In genomic region chr17:78143214-78144145, GRCh38 we compare ENCODE assay signal across 13 cellular contexts. TPM values are rescaled to one million over a fixed set of nuclear protein-coding genes. Genes with fewer than 3 reads are reported as not detected.
DNase-seq lines count a peak whose midpoint lies in the region; ATAC-seq and TF ChIP-seq lines count a peak whose summit lies in the region.
"Had no signal": no experiment of that assay in that cellular context is flagged by ENCODE, and none has a peak within 500 bp of the region (broad histone marks: within the 10 kb centered on the region; RNA-seq: fewer than 3 reads in every experiment).

No MANE protein-coding gene starts in this region.

- H4K20me1 ChIP-seq in neural progenitor cell (ENCODE audit: low read depth), result no peaks in the 10 kb centered on the region

- intact Hi-C loops in CD4-positive, alpha-beta T cell (cut with DNase I, micrococcal nuclease), result loop anchor here in 1 of 2 experiments (5.0 kb wide), 1 partner anchor 44 kb away; the partner anchor contains the start of genes AFMID and TK1
- intact Hi-C loops in dorsolateral prefrontal cortex (cut with DNase I), result no loop called here

- H3K4me1 Mint-ChIP-seq in CD4-positive, alpha-beta T cell (ENCODE audit: low read depth), result peaks cover 52% of the 10 kb centered on the region
- H3K4me1 Mint-ChIP-seq in IgD-negative memory B cell (peaks cover 26 to 51% (median 49%) of the 10 kb centered on the region in 3 donors), neural progenitor cell (peaks cover 18% of the 10 kb centered on the region)

- H3K27me3 Mint-ChIP-seq in CD4-positive, alpha-beta T cell, result no peaks in the 10 kb centered on the region
- H3K27me3 Mint-ChIP-seq in IgD-negative memory B cell, result no peaks in the 10 kb centered on the region
- H3K27me3 Mint-ChIP-seq in neural progenitor cell (ENCODE audit: insufficient read depth, low read depth), result peaks cover 9% of the 10 kb centered on the region

- H3K27ac ChIP-seq in CD4-positive, alpha-beta T cell (ENCODE audit: low read depth, low read length), result peak overlapping the region; percentile 26
- H3K27ac ChIP-seq in dorsolateral prefrontal cortex, result peak overlapping the region in 40 of 59 donors; percentile 12 to 86 (median 70)
- no peak overlapping the region for H3K27ac ChIP-seq in neural progenitor cell

- no peak for ATAC-seq in CD4-positive, alpha-beta T cell (ENCODE audit: poor library complexity)
- ATAC-seq in GM18520 (IDR thresholded peaks at IDR 0.05; ENCODE audit: unreplicated experiment) (no peak), GM21528 (IDR thresholded peaks at IDR 0.05; ENCODE audit: low FRiP score, unreplicated experiment) (no peak)

- no peaks in the 10 kb centered on the region for H3K36me3 ChIP-seq in neural progenitor cell

- H3K27me3 ChIP-seq in CD4-positive, alpha-beta T cell (ENCODE audit: control insufficient read depth, insufficient read depth, low read length), result no peaks in the 10 kb centered on the region
- H3K27me3 ChIP-seq in dorsolateral prefrontal cortex (no peaks in the 10 kb centered on the region), neural progenitor cell (peaks cover 13% of the 10 kb centered on the region)

- no peak for TF ChIP-seq CTCF in CD4-positive, alpha-beta T cell (IDR thresholded peaks at IDR 0.05)
- TF ChIP-seq CTCF in dorsolateral prefrontal cortex (IDR thresholded peaks at IDR 0.05 in 54 of 56, conservative IDR thresholded peaks at IDR 0.05 in 2 of 56; ENCODE audit: low read depth in 1 of 56, partially characterized antibody in 56 of 56), result no peak
- no peak for TF ChIP-seq CTCF in neural progenitor cell (IDR thresholded peaks at IDR 0.05)

- H3K36me3 Mint-ChIP-seq in CD4-positive, alpha-beta T cell (ENCODE audit: low read depth), result peaks cover 34% of the 10 kb centered on the region
- H3K36me3 Mint-ChIP-seq in IgD-negative memory B cell, result peaks cover 5% of the 10 kb centered on the region
- H3K36me3 Mint-ChIP-seq in neural progenitor cell, result no peaks in the 10 kb centered on the region

- no peak overlapping the region for H3K4me3 Mint-ChIP-seq in CD4-positive, alpha-beta T cell
- H3K4me3 Mint-ChIP-seq in IgD-negative memory B cell (peak overlapping the region in 2 of 4 donors; percentile 37 to 58), neural progenitor cell (no peak overlapping the region)
- H3K4me3 Mint-ChIP-seq: activated naive CD4-positive, alpha-beta T cell treated with anti-CD3 and anti-CD28 coated beads, Interleukin-2, amount 10 ng/mL, durations not matched to agents 7 days and 5 days had no signal

- H3K4me3 ChIP-seq in dorsolateral prefrontal cortex, result no peak overlapping the region
- H3K4me3 ChIP-seq in neural progenitor cell, result no peak overlapping the region
- H3K4me3 ChIP-seq: mucosa of descending colon had no signal

- H3F3A ChIP-seq in neural progenitor cell (ENCODE audit: low read depth), result peaks cover 19% of the 10 kb centered on the region

- no peaks in the 10 kb centered on the region for H3K79me2 ChIP-seq in neural progenitor cell (ENCODE audit: low read depth)

- no peak overlapping the region for H3K9ac ChIP-seq in neural progenitor cell

- POLR2A ChIA-PET in CD4-positive, alpha-beta T cell (lab: Charles Lee), result interaction anchor here (1.0 to 16.9 kb wide), 11 partner anchors 8 to 37 kb away, joined by 3 to 766 read pairs (median 6); partner anchors contain the start of genes TMC6 and TMC8

- H3K9me3 Mint-ChIP-seq in CD4-positive, alpha-beta T cell, result no peaks in the 10 kb centered on the region
- H3K9me3 Mint-ChIP-seq in IgD-negative memory B cell, result no peaks in the 10 kb centered on the region
- no peaks in the 10 kb centered on the region for H3K9me3 Mint-ChIP-seq in neural progenitor cell
- H3K9me3 Mint-ChIP-seq: activated naive CD4-positive, alpha-beta T cell treated with anti-CD3 and anti-CD28 coated beads, Interleukin-2, amount 10 ng/mL, durations not matched to agents 7 days and 5 days had no signal

- peak overlapping the region; percentile 73 for H3K27ac Mint-ChIP-seq in CD4-positive, alpha-beta T cell
- H3K27ac Mint-ChIP-seq in IgD-negative memory B cell (peak overlapping the region; percentile 31 to 94 (median 89)), neural progenitor cell (peak overlapping the region; percentile 76)

- no peak for DNase-seq in CD4-positive, alpha-beta T cell
- DNase-seq in dorsolateral prefrontal cortex, result no peak
- DNase-seq in neural progenitor cell (ENCODE audit: low spot score), result no peak
- DNase-seq in stimulated activated CD4-positive, alpha-beta T cell treated with anti-CD3 and anti-CD28 coated beads, Interleukin-15, amount 100 ng/mL, for 24 hours, result no peak
- DNase-seq in stimulated activated CD4-positive, alpha-beta T cell treated with anti-CD3 and anti-CD28 coated beads, Interleukin-4, amount 100 ng/mL, for 24 hours, result no peak
- DNase-seq: effector CD4-positive, alpha-beta T cell; SIG-M5 had no signal

- H3K9me3 ChIP-seq in CD4-positive, alpha-beta T cell (ENCODE audit: control insufficient read depth, low read length), result no peaks in the 10 kb centered on the region
- H3K9me3 ChIP-seq in neural progenitor cell (ENCODE audit: low read depth), result no peaks in the 10 kb centered on the region
- H3K9me3 ChIP-seq: mucosa of descending colon had no signal

- no peak overlapping the region for H2AFZ ChIP-seq in neural progenitor cell (replicated peaks)

- no peaks in the 10 kb centered on the region for H3K4me1 ChIP-seq in neural progenitor cell

- no peak overlapping the region for H3K4me2 ChIP-seq in neural progenitor cell

- CTCF ChIA-PET in CD4-positive, alpha-beta T cell (lab: Charles Lee), result interaction anchor here (1.0 kb wide), 1 partner anchor 31 kb away, joined by 3 read pairs; no protein-coding TSS in a partner anchor

RNA-seq across cellular contexts. Expression of gene C17orf99, which starts 2.7 kb away (rescaled TPM):
- total RNA-seq in CD4-positive, alpha-beta T cell, result not detected
- polyA plus RNA-seq in IgD-negative memory B cell, result not detected
- total RNA-seq in dorsolateral prefrontal cortex, result 1 to 10 TPM in 2 of 120 experiments, under 1 TPM in 9, not detected in 109; 0.18 to 1.9 (median 0.31) TPM
- total RNA-seq in neural progenitor cell (ENCODE audit: low replicate concordance), result not detected in 2 replicates
- total RNA-seq: M059J, mucosa of descending colon had no signal

RNA-seq across cellular contexts. Expression of gene TMC8, which starts 12.9 kb away (rescaled TPM):
- total RNA-seq in CD4-positive, alpha-beta T cell, result 100 to 1,000 TPM; 567 to 577 TPM
- polyA plus RNA-seq in IgD-negative memory B cell, result 97.5 TPM
- total RNA-seq in dorsolateral prefrontal cortex, result 10 to 100 TPM in 18 of 120 experiments, 1 to 10 TPM in 101, under 1 TPM in 1; 0.90 to 20.9 (median 6.7) TPM
- 0.09 TPM in 1 of 2 replicates, not detected in the other for total RNA-seq in neural progenitor cell (ENCODE audit: low replicate concordance)
- total RNA-seq: M059J had no signal

RNA-seq across cellular contexts. Expression of gene TMC6, which starts 14.9 kb away (rescaled TPM):
- 100 to 1,000 TPM; 645 to 659 TPM for total RNA-seq in CD4-positive, alpha-beta T cell
- polyA plus RNA-seq in IgD-negative memory B cell, result 212 TPM
- total RNA-seq in dorsolateral prefrontal cortex (100 to 1,000 TPM in 45 of 120 experiments, 10 to 100 TPM in 75; 17.3 to 352 (median 81.1) TPM), neural progenitor cell (ENCODE audit: low replicate concordance) (6.9 and 16.8 TPM in 2 replicates)

RNA-seq across cellular contexts. Expression of gene SYNGR2, which starts 24.9 kb away (rescaled TPM):
- 10 to 100 TPM; 34.9 to 41.3 TPM for total RNA-seq in CD4-positive, alpha-beta T cell
- polyA plus RNA-seq in IgD-negative memory B cell, result 633 TPM
- total RNA-seq in dorsolateral prefrontal cortex (100 to 1,000 TPM in 3 of 120 experiments, 10 to 100 TPM in 117; 19.6 to 122 (median 45.6) TPM), neural progenitor cell (ENCODE audit: low replicate concordance) (6.2 and 19.8 TPM in 2 replicates)

RNA-seq across cellular contexts. Expression of gene TK1, which starts 43.4 kb away (rescaled TPM):
- under 1 TPM; 0.78 to 0.88 TPM for total RNA-seq in CD4-positive, alpha-beta T cell
- polyA plus RNA-seq in IgD-negative memory B cell, result 7.0 TPM
- total RNA-seq in dorsolateral prefrontal cortex (1 to 10 TPM in 109 of 120 experiments, under 1 TPM in 11; 0.55 to 5.6 (median 1.9) TPM), neural progenitor cell (ENCODE audit: low replicate concordance) (27.3 and 61.7 TPM in 2 replicates)

Comparison
In these comparisons a context has a peak if more than half of its experiments do, and no peak if none do; other contexts are left out.
1. RNA of gene TMC8, which starts 12.9 kb away (total RNA-seq): 567 to 577 TPM in CD4-positive, alpha-beta T cell; 0.90 to 20.9 TPM in dorsolateral prefrontal cortex and 0.09 TPM in neural progenitor cell; every median in the first group is over 10 times any median in the second.
2. Peak in every context shown above with its lines, with median percentiles within 50 percentile points of each other: H3K27ac Mint-ChIP-seq.